In the genomic region with DNA sequence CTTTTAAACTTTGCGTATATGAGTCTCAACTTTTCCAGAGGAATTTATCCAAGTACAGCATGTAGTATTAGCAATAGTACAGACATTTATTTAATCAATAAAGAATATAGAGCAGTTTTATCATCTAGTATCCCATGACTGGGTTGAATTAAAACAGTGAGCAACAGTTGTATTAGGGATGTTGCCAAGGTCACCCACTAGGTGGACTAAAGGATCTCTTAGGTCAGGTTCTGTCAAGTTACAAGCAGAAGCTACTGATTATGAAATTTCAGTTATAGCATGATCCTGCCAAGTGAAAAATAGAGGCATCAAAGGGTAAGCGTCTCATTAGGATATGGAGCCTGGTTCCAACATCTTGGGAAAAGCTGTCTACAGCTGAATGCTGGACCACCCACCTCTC, we compare ENCODE assay signal across 10 cellular contexts. TPM values are rescaled to one million over a fixed set of nuclear protein-coding genes. Genes with fewer than 3 reads are reported as not detected.
DNase-seq lines count a peak whose midpoint lies in the region; ATAC-seq, FAIRE-seq and TF ChIP-seq lines count a peak whose summit lies in the region.
"Had no signal": no experiment of that assay in that cellular context is flagged by ENCODE, and none has a peak within 500 bp of the region (broad histone marks: within the 10 kb centered on the region; RNA-seq: fewer than 3 reads in every experiment).

No MANE protein-coding gene starts in this region.

- DNase-seq in BJ (ENCODE audit: low read depth) (no peak), HT-29 (ENCODE audit: low spot score) (peak; percentile 78), SK-N-SH (no peak), kidney (no peak), NCI-H1930 (lab: John Stamatoyannopoulos, UW) (no peak), ovary (no peak)
- DNase-seq: T-helper 9 cell had no signal

- H3K27me3 ChIP-seq in BJ (ENCODE audit: control insufficient read depth, insufficient read depth, low read length): no peaks in the 10 kb centered on the region; the same call in 1 of the 2 replicates
- no peaks in the 10 kb centered on the region for H3K27me3 ChIP-seq in SK-N-SH (ENCODE audit: insufficient read depth)
- no peaks in the 10 kb centered on the region for H3K27me3 ChIP-seq in ovary

- no peak for ATAC-seq in HG02852 (IDR thresholded peaks at IDR 0.05; ENCODE audit: unreplicated experiment)
- ATAC-seq in GM21367 (IDR thresholded peaks at IDR 0.05; ENCODE audit: unreplicated experiment): no peak

- H3K4me3 ChIP-seq in BJ (ENCODE audit: low read depth, low read length): no peak overlapping the region
- H3K4me3 ChIP-seq in SK-N-SH (ENCODE audit: low read depth in 2 of 2, low read length in 1 of 2): no peak overlapping the region
- H3K4me3 ChIP-seq in kidney (ENCODE audit: low read length in 2 of 2): no peak overlapping the region
- H3K4me3 ChIP-seq in ovary: no peak overlapping the region

- H3K4me2 ChIP-seq in SK-N-SH: no peak overlapping the region
- H3K4me2 ChIP-seq: KMS-11 had no signal

- no peaks in the 10 kb centered on the region for H3K9me2 ChIP-seq in SK-N-SH

- peak; percentile 35 for TF ChIP-seq CTCF in BJ (IDR thresholded peaks at IDR 0.05; ENCODE audit: insufficient read depth, low read depth, low read length)
- peak; percentile 58 for TF ChIP-seq CTCF in SK-N-SH (IDR thresholded peaks at IDR 0.05)
- TF ChIP-seq CTCF in kidney (IDR thresholded peaks at IDR 0.05; ENCODE audit: borderline replicate concordance, extremely low read depth, insufficient read depth): peak; percentile 22
- no peak for TF ChIP-seq CTCF in ovary (IDR thresholded peaks at IDR 0.05)

- no peak for FAIRE-seq in kidney (lab: Jason Lieb, UNC)

- intact Hi-C loops in kidney (cut with DNase I): no loop called here
- intact Hi-C loops in ovary (cut with DNase I): loop anchor here in 1 of 4 donors (10.0 kb wide), 1 partner anchor 139 kb away; no protein-coding TSS in a partner anchor

- TF ChIP-seq RAD21 in SK-N-SH (IDR thresholded peaks at IDR 0.05; ENCODE audit: low read length): peak; percentile 85

- no peaks in the 10 kb centered on the region for H3F3A ChIP-seq in SK-N-SH (replicated peaks; ENCODE audit: insufficient read depth)

- TF ChIP-seq EP300 in SK-N-SH (IDR thresholded peaks at IDR 0.05; ENCODE audit: borderline replicate concordance in 1 of 2, low read depth in 1 of 2, low read length in 1 of 2) (no peak), ovary (IDR thresholded peaks at IDR 0.05) (no peak)

- H3K27ac ChIP-seq in SK-N-SH (ENCODE audit: low read depth in 2 of 2, low read length in 1 of 2) (no peak overlapping the region), kidney (ENCODE audit: low read depth in 2 of 2, low read length in 2 of 2) (no peak overlapping the region), ovary (no peak overlapping the region)
- H3K27ac ChIP-seq: KMS-11 had no signal

- 86% methylated on average over 2 of the region's 2 CpGs for WGBS in SK-N-SH (ENCODE audit: low lambda C conversion rate)
- 94 to 97% (median 95%) methylated on average over 2 of the region's 2 CpGs for whole genome bisulfite sequencing in ovary, 3 donors

- no peaks in the 10 kb centered on the region for H3K36me3 ChIP-seq in BJ (ENCODE audit: control insufficient read depth, insufficient read depth, low read length)
- no peaks in the 10 kb centered on the region for H3K36me3 ChIP-seq in SK-N-SH (replicated peaks in 1 of 2; ENCODE audit: control insufficient read depth in 1 of 2, insufficient read depth in 2 of 2, low read length in 1 of 2)
- no peaks in the 10 kb centered on the region for H3K36me3 ChIP-seq in kidney (ENCODE audit: control insufficient read depth in 1 of 2, insufficient read depth in 2 of 2, low read length in 2 of 2)
- no peaks in the 10 kb centered on the region for H3K36me3 ChIP-seq in ovary

- no peak overlapping the region for H3K9ac ChIP-seq in SK-N-SH
- no peak overlapping the region for H3K9ac ChIP-seq in kidney (ENCODE audit: low read length in 2 of 2)
- H3K9ac ChIP-seq: KMS-11 had no signal

- H3K79me2 ChIP-seq in SK-N-SH (ENCODE audit: insufficient read depth): no peaks in the 10 kb centered on the region

- no peaks in the 10 kb centered on the region for H3K4me1 ChIP-seq in SK-N-SH (ENCODE audit: control insufficient read depth in 1 of 2, insufficient read depth in 2 of 2, low read depth in 1 of 2, low read length in 1 of 2)
- peaks cover 0 to 5% of the 10 kb centered on the region in 2 donors for H3K4me1 ChIP-seq in kidney (ENCODE audit: control insufficient read depth in 1 of 2, insufficient read depth in 1 of 2, low read depth in 1 of 2, low read length in 2 of 2)
- H3K4me1 ChIP-seq in ovary (ENCODE audit: insufficient read depth): no peaks in the 10 kb centered on the region

- POLR2A ChIA-PET in BJ (lab: Charles Lee) (no interaction called here), SK-N-SH (lab: Yijun Ruan, JAX) (no interaction called here)

- no peaks in the 10 kb centered on the region for H3K9me3 ChIP-seq in SK-N-SH
- peaks cover 0 to 12% of the 10 kb centered on the region in 2 donors for H3K9me3 ChIP-seq in kidney (ENCODE audit: control insufficient read depth in 1 of 2, low read length in 2 of 2)
- H3K9me3 ChIP-seq in ovary: no peaks in the 10 kb centered on the region

- no peaks in the 10 kb centered on the region for H4K20me1 ChIP-seq in SK-N-SH (ENCODE audit: insufficient read depth)

- TF ChIP-seq POLR2A in ovary (IDR thresholded peaks at IDR 0.05): no peak

- CTCF ChIA-PET in BJ (lab: Yijun Ruan, JAX) (interaction anchor here (0.9 to 3.8 kb wide), 7 partner anchors 9 to 188 kb away, joined by 3 to 24 read pairs (median 5); partner anchors contain the start of gene SDC1), SK-N-SH (lab: Yijun Ruan, JAX) (interaction anchor here (0.6 to 9.8 kb wide), 29 partner anchors 8 to 223 kb away, joined by 3 to 65 read pairs (median 3); partner anchors contain the start of gene SDC1)

- no peak overlapping the region for H2AFZ ChIP-seq in SK-N-SH (ENCODE audit: low read depth)

TF ChIP-seq in SK-N-SH, 30 proteins besides CTCF, POLR2A, EP300 and RAD21:
- TF ChIP-seq SMC3 (IDR thresholded peaks at IDR 0.05; ENCODE audit: low read depth, low read length): peak; percentile 63
- no peak for TF ChIP-seq YY1 (IDR thresholded peaks at IDR 0.05; ENCODE audit: low read depth)

RNA-seq across cellular contexts. Expression of gene LAPTM4A, which starts 52.1 kb away (rescaled TPM):
- 379 and 855 TPM in 2 replicates for polyA plus RNA-seq in BJ (2011; rRNA removed)
- polyA minus RNA-seq in BJ (2011; rRNA and poly(A)+ RNA removed): 121 and 162 TPM in 2 replicates
- 22.7 and 26.8 TPM in 2 replicates for total RNA-seq in HT-29 (2014; rRNA removed; shearing (Covaris generic))
- polyA plus RNA-seq in SK-N-SH (2012; rRNA removed): 306 and 350 TPM in 2 replicates
- 391 and 431 TPM in 2 replicates for polyA plus RNA-seq in SK-N-SH (2012; cell fraction: cytosol; rRNA removed)
- polyA plus RNA-seq in SK-N-SH (2012; cell fraction: nucleus; rRNA removed): 69.8 and 155 TPM in 2 replicates
- total RNA-seq in kidney: 330 TPM
- polyA plus RNA-seq in kidney (ENCODE audit: insufficient read depth, low read depth, low replicate concordance): 365 TPM
- total RNA-seq in ovary: 100 to 1,000 TPM; 170 to 307 (median 253) TPM
- 100 to 1,000 TPM; 440 to 843 TPM for polyA plus RNA-seq in ovary

Comparison
In these comparisons a context has a peak if more than half of its experiments do, and no peak if none do; other contexts are left out.
1. CTCF ChIP-seq: peak in BJ (single experiment), SK-N-SH (single experiment) and kidney (single experiment); none in ovary (0 of 3).